Comparison of ENCODE assay signal across 8 cellular contexts in the genomic region with DNA sequence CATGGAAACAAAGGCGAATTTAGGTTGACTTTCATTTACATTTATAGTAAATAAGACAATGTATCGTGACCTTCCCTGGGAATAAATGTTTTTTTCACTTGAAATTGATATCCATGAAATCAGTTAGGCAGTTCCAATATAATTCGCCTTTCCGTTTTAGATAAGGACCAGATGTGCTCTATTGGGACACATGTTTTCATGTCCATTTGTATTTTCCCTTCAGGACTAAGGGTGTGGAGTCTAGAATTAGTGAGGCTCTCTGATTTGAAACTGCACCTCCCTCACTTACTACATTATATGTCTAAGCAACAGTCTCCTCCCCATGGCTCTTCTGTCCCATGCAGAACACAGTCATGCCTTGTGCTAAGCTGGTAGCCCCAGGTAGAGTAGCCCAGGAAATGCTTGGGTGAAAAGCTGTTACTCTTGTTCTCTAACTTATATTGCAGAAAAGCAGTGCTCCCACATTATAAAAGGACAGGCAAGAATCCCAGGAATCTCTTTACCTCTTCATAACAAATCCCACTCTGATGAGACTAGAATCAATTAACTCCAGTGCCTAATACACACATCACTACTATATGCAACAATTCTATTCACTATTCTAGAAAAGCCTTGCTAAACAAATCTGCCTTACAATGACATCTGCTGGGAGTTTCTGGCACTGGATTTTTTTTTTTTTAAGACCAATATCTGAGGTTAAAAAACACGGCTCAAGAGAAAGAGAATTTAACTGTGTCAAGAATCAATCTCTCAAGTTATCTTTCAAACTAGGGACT.
A peak's percentile ranks its signal among the peaks of the same experiment; 100 is the strongest.
DNase-seq lines count a peak whose midpoint lies in the region; ATAC-seq, FAIRE-seq and TF ChIP-seq lines count a peak whose summit lies in the region.

No MANE protein-coding gene starts in this region.

- no peak overlapping the region for H3K4ac ChIP-seq in neuronal stem cell (ENCODE audit: low read length)

- no peak overlapping the region for H3K23ac ChIP-seq in neuronal stem cell (ENCODE audit: low read depth, low read length, poor library complexity)

- H3K18ac ChIP-seq in neuronal stem cell (ENCODE audit: low read length), result no peak overlapping the region

- no peaks in the 10 kb centered on the region for H3K79me2 ChIP-seq in keratinocyte (ENCODE audit: control insufficient read depth, insufficient read depth, low read length)

- no peak overlapping the region for H2BK120ac ChIP-seq in neuronal stem cell (ENCODE audit: low read depth, low read length)

- TF ChIP-seq CTCF in AG04449 (IDR thresholded peaks at IDR 0.05; ENCODE audit: insufficient read depth, low read length, missing control alignments) (peak; percentile 18), HEK293 (tag by site-specific recombination; IDR thresholded peaks at IDR 0.05) (no peak), keratinocyte (optimal IDR thresholded peaks at IDR 0.05 in 1 of 3, IDR thresholded peaks at IDR 0.05 in 1 of 3, conservative IDR thresholded peaks at IDR 0.05 in 1 of 3; ENCODE audit: extremely low read depth in 1 of 3, insufficient read depth in 2 of 3, low read length in 3 of 3) (peak; percentile 14 to 36 (median 31))

- H3K36me3 ChIP-seq in HEK293 (ENCODE audit: control insufficient read depth in 2 of 2, insufficient read depth in 1 of 2, low read length in 2 of 2), result no peaks in the 10 kb centered on the region
- H3K36me3 ChIP-seq in keratinocyte (ENCODE audit: control insufficient read depth in 2 of 2, extremely low read depth in 1 of 2, insufficient read depth in 2 of 2, low read length in 2 of 2), result no peaks in the 10 kb centered on the region
- no peaks in the 10 kb centered on the region for H3K36me3 ChIP-seq in neuronal stem cell (replicated peaks in 1 of 2; ENCODE audit: control insufficient read depth in 2 of 2, insufficient read depth in 2 of 2, low read length in 2 of 2)

- H2BK15ac ChIP-seq in neuronal stem cell (ENCODE audit: low read length), result no peak overlapping the region

- H3K9me3 Mint-ChIP-seq in activated naive CD8-positive, alpha-beta T cell treated with anti-CD3 and anti-CD28 coated beads for 36 hours, result no peaks in the 10 kb centered on the region

- no peak overlapping the region for H3K14ac ChIP-seq in neuronal stem cell (ENCODE audit: low read length)

- H3K27me3 Mint-ChIP-seq in activated naive CD8-positive, alpha-beta T cell treated with anti-CD3 and anti-CD28 coated beads for 36 hours, result peaks cover 5% of the 10 kb centered on the region

- no peak overlapping the region for H2BK5ac ChIP-seq in neuronal stem cell (ENCODE audit: low read length)

- dilution Hi-C loops in keratinocyte (cut with MboI; ENCODE audit: extremely low pct_ligation_motif_present, low sequenced_read_pairs), result no loop called here

- H3K9me3 ChIP-seq in HEK293 (ENCODE audit: control insufficient read depth, insufficient read depth, low read depth, low read length), result no peaks in the 10 kb centered on the region
- H3K9me3 ChIP-seq in keratinocyte (ENCODE audit: control insufficient read depth, low read depth, low read length), result no peaks in the 10 kb centered on the region
- H3K9me3 ChIP-seq in neuronal stem cell (replicated peaks in 1 of 2; ENCODE audit: control insufficient read depth in 2 of 2, insufficient read depth in 1 of 2, low read depth in 1 of 2, low read length in 2 of 2), result peaks cover 2 to 3% of the 10 kb centered on the region in 2 donors

- H2AFZ ChIP-seq in keratinocyte (ENCODE audit: control insufficient read depth, low read length) (no peak overlapping the region), neuronal stem cell (ENCODE audit: low read length) (no peak overlapping the region)

- CTCF ChIA-PET in AG04449 (lab: Yijun Ruan, JAX), result interaction anchor here (0.8 to 2.8 kb wide), 31 partner anchors 7 to 845 kb away, joined by 3 to 22 read pairs (median 4); no protein-coding TSS in a partner anchor
- CTCF ChIA-PET in HEK293 (lab: Yijun Ruan, JAX), result interaction anchor here (0.5 to 2.7 kb wide), 18 partner anchors 17 to 1218 kb away, joined by 3 to 10 read pairs (median 4); no protein-coding TSS in a partner anchor

- no peak for FAIRE-seq in keratinocyte (lab: Jason Lieb, UNC)

- ATAC-seq in HG03045 (IDR thresholded peaks at IDR 0.05; ENCODE audit: unreplicated experiment) (no peak), HG03439 (IDR thresholded peaks at IDR 0.05; ENCODE audit: unreplicated experiment) (no peak)

- H3K9ac ChIP-seq in keratinocyte (ENCODE audit: control insufficient read depth, extremely low read depth, insufficient read depth, low read length) (no peak overlapping the region), neuronal stem cell (ENCODE audit: low read depth, low read length, poor library complexity) (no peak overlapping the region)

- WGBS in neuronal stem cell (ENCODE audit: extremely low coverage in 2 of 2, insufficient read length in 2 of 2, insufficient replicate concordance in 1 of 2), 2 donors, result no CpG with 5 or more reads among the region's 5 CpGs

- POLR2A ChIA-PET in AG04449 (lab: Yijun Ruan, JAX), result interaction anchor here (0.7 kb wide), 1 partner anchor 238 kb away, joined by 3 read pairs; no protein-coding TSS in a partner anchor
- POLR2A ChIA-PET in HEK293 (lab: Yijun Ruan, JAX), result no interaction called here

- no peak overlapping the region for H2AK5ac ChIP-seq in neuronal stem cell (ENCODE audit: low read depth, low read length)

- H4K20me1 ChIP-seq in keratinocyte (ENCODE audit: control insufficient read depth, extremely low read depth, insufficient read depth, low read length), result no peaks in the 10 kb centered on the region

- H3K36me3 Mint-ChIP-seq in activated naive CD8-positive, alpha-beta T cell treated with anti-CD3 and anti-CD28 coated beads for 36 hours, result no peaks in the 10 kb centered on the region

- H3K4me3 ChIP-seq in AG04449 (ENCODE audit: low read depth, low read length) (no peak overlapping the region), HEK293 (ENCODE audit: low read depth, low read length) (no peak overlapping the region), keratinocyte (ENCODE audit: control insufficient read depth in 2 of 3, extremely low read depth in 1 of 3, insufficient read depth in 2 of 3, low read depth in 1 of 3, low read length in 3 of 3) (no peak overlapping the region), neuronal stem cell (ENCODE audit: low read length in 2 of 2) (no peak overlapping the region)

- no peaks in the 10 kb centered on the region for H3K9me1 ChIP-seq in keratinocyte (ENCODE audit: control insufficient read depth, extremely low read depth, insufficient read depth, low read length)

- H3K4me1 Mint-ChIP-seq in activated naive CD8-positive, alpha-beta T cell treated with anti-CD3 and anti-CD28 coated beads for 36 hours, result no peaks in the 10 kb centered on the region

- H3K27me3 ChIP-seq in keratinocyte (ENCODE audit: control insufficient read depth, extremely low read depth, insufficient read depth, low read length) (no peaks in the 10 kb centered on the region), neuronal stem cell (ENCODE audit: control insufficient read depth in 3 of 3, insufficient read depth in 3 of 3, low read depth in 1 of 3, low read length in 3 of 3) (no peaks in the 10 kb centered on the region)

- H3K4me1 ChIP-seq in HEK293 (ENCODE audit: control insufficient read depth, insufficient read depth, low read length) (no peaks in the 10 kb centered on the region), keratinocyte (ENCODE audit: control insufficient read depth, extremely low read depth, insufficient read depth, low read length) (peaks cover 10% of the 10 kb centered on the region), neuronal stem cell (ENCODE audit: control insufficient read depth in 2 of 2, insufficient read depth in 1 of 2, low read depth in 1 of 2, low read length in 2 of 2) (no peaks in the 10 kb centered on the region)

- no peaks in the 10 kb centered on the region for H3K79me1 ChIP-seq in neuronal stem cell (ENCODE audit: low read depth, low read length)

- H3K4me2 ChIP-seq in keratinocyte (ENCODE audit: control insufficient read depth, extremely low read depth, insufficient read depth, low read depth, low read length), result no peak overlapping the region
- no peak overlapping the region for H3K4me2 ChIP-seq in neuronal stem cell (ENCODE audit: insufficient read depth, low read length, poor library complexity, severe bottlenecking)

- H3K4me3 Mint-ChIP-seq in activated naive CD8-positive, alpha-beta T cell treated with anti-CD3 and anti-CD28 coated beads for 36 hours, result no peak overlapping the region

- H4K8ac ChIP-seq in neuronal stem cell (ENCODE audit: low read depth, low read length), result no peak overlapping the region

- H3K27ac ChIP-seq in HEK293 (ENCODE audit: extremely low read depth, low read depth, low read length), result no peak overlapping the region
- no peak overlapping the region for H3K27ac ChIP-seq in keratinocyte (ENCODE audit: control insufficient read depth, insufficient read depth, low read length)
- H3K27ac ChIP-seq in neuronal stem cell (replicated peaks; ENCODE audit: low read length), result no peak overlapping the region

- DNase-seq in AG04449 (ENCODE audit: low read depth, low spot score) (no peak), amniotic epithelial cell (ENCODE audit: low read depth) (peak; percentile 68), keratinocyte (ENCODE audit: low read depth, low spot score) (no peak), neuronal stem cell (ENCODE audit: low spot score) (no peak)
- DNase-seq in activated naive CD8-positive, alpha-beta T cell treated with anti-CD3 and anti-CD28 coated beads for 36 hours, result no peak

- no peak overlapping the region for H2BK12ac ChIP-seq in neuronal stem cell (ENCODE audit: low read length)

- no peak overlapping the region for H3K27ac Mint-ChIP-seq in activated naive CD8-positive, alpha-beta T cell treated with anti-CD3 and anti-CD28 coated beads for 36 hours

- H4K91ac ChIP-seq in neuronal stem cell (ENCODE audit: low read depth, low read length, poor library complexity), result no peak overlapping the region

TF ChIP-seq in HEK293, 187 proteins besides CTCF, POLR2A, EP300 and RAD21 (continues in another document):
- TF ChIP-seq OVOL3 (tag by site-specific recombination; IDR thresholded peaks at IDR 0.05) (no peak), ZNF76 (tag by site-specific recombination; IDR thresholded peaks at IDR 0.05; ENCODE audit: borderline replicate concordance, low read depth) (no peak)
